Comparison of ENCODE assay signal across 8 cellular contexts in genomic region chr1:17436380-17437174, GRCh38. TPM values are rescaled to one million over a fixed set of nuclear protein-coding genes. Genes with fewer than 3 reads are reported as not detected.
DNase-seq lines count a peak whose midpoint lies in the region; ATAC-seq and TF ChIP-seq lines count a peak whose summit lies in the region.

No MANE protein-coding gene starts in this region.

- no peaks in the 10 kb centered on the region for H3K9me3 Mint-ChIP-seq in activated naive CD4-positive, alpha-beta T cell treated with anti-CD3 and anti-CD28 coated beads, Interleukin-2, amount 50 U/mL, for 24 hours

- no peak for TF ChIP-seq EP300 in transverse colon (IDR thresholded peaks at IDR 0.05; ENCODE audit: low read depth)

- peaks cover 25% of the 10 kb centered on the region for H3K36me3 ChIP-seq in brain microvascular endothelial cell (replicated peaks)
- peaks cover 20% of the 10 kb centered on the region for H3K36me3 ChIP-seq in lower lobe of right lung
- peaks cover 0 to 3% (median 0%) of the 10 kb centered on the region in 4 donors for H3K36me3 ChIP-seq in transverse colon

- intact Hi-C loops in lower lobe of right lung (cut with DNase I) (no loop called here), transverse colon (cut with DNase I; ENCODE audit: low total_unique reads) (no loop called here)

- no peaks in the 10 kb centered on the region for H3K27me3 Mint-ChIP-seq in activated naive CD4-positive, alpha-beta T cell treated with anti-CD3 and anti-CD28 coated beads, Interleukin-2, amount 50 U/mL, for 24 hours

- H3K4me3 ChIP-seq in brain microvascular endothelial cell (ENCODE audit: low read depth, low read length) (peak overlapping the region; percentile 78), lower lobe of right lung (peak overlapping the region; percentile 82), transverse colon (peak overlapping the region in 3 of 4 donors; percentile 59 to 97 (median 72))

- no peaks in the 10 kb centered on the region for H3K27me3 ChIP-seq in brain microvascular endothelial cell (replicated peaks)
- no peaks in the 10 kb centered on the region for H3K27me3 ChIP-seq in lower lobe of right lung (ENCODE audit: low read depth)
- no peaks in the 10 kb centered on the region for H3K27me3 ChIP-seq in transverse colon

- H3K4me3 Mint-ChIP-seq in activated naive CD4-positive, alpha-beta T cell treated with anti-CD3 and anti-CD28 coated beads, Interleukin-2, amount 50 U/mL, for 24 hours: peak overlapping the region; percentile 76

- H3K9me3 ChIP-seq in lower lobe of right lung: no peaks in the 10 kb centered on the region
- no peaks in the 10 kb centered on the region for H3K9me3 ChIP-seq in transverse colon

- no peak for TF ChIP-seq POLR2A in transverse colon (IDR thresholded peaks at IDR 0.05)

- ATAC-seq in lower lobe of right lung (no peak), HG02885 (IDR thresholded peaks at IDR 0.05; ENCODE audit: poor library complexity, unreplicated experiment) (no peak)

- WGBS in transverse colon (ENCODE audit: low coverage in 1 of 2), 2 donors: 53 to 60% methylated on average over 5 to 13 of the region's 13 CpGs

- in situ Hi-C loops in brain microvascular endothelial cell (cut with HindIII; ENCODE audit: low pct_ligation_motif_present, low sequenced_read_pairs) (no loop called here), transverse colon (cut with MboI; ENCODE audit: low pct_ligation_motif_present in 1 of 4, low pct_unique_long_range_greater_than_20kb in 1 of 4, low sequenced_read_pairs in 3 of 4) (no loop called here)

- H3K27ac Mint-ChIP-seq in activated naive CD4-positive, alpha-beta T cell treated with anti-CD3 and anti-CD28 coated beads, Interleukin-2, amount 50 U/mL, for 24 hours: peak overlapping the region; percentile 74

- H3K4me1 Mint-ChIP-seq in activated naive CD4-positive, alpha-beta T cell treated with anti-CD3 and anti-CD28 coated beads, Interleukin-2, amount 50 U/mL, for 24 hours: peaks cover 67% of the 10 kb centered on the region

- peaks cover 35% of the 10 kb centered on the region for H3K4me1 ChIP-seq in lower lobe of right lung
- peaks cover 8 to 56% (median 21%) of the 10 kb centered on the region in 4 donors for H3K4me1 ChIP-seq in transverse colon

- peaks cover 1% of the 10 kb centered on the region for H3K36me3 Mint-ChIP-seq in activated naive CD4-positive, alpha-beta T cell treated with anti-CD3 and anti-CD28 coated beads, Interleukin-2, amount 50 U/mL, for 24 hours

- no peak for DNase-seq in activated naive CD4-positive, alpha-beta T cell treated with anti-CD3 and anti-CD28 coated beads, Interleukin-2, amount 50 U/mL, for 16 hours
- DNase-seq in brain microvascular endothelial cell (no peak), lower lobe of right lung (no peak), transverse colon (no peak), glomerular visceral epithelial cell (ENCODE audit: extremely low spot score) (no peak), NCI-H1694 treated with DMSO at 0.1 percent for 48 hours (lab: John Stamatoyannopoulos, UW) (no peak)

- no peak for TF ChIP-seq CTCF in brain microvascular endothelial cell (IDR thresholded peaks at IDR 0.05; ENCODE audit: low read depth, low read length, missing control alignments)
- TF ChIP-seq CTCF in lower lobe of right lung (IDR thresholded peaks at IDR 0.05): no peak
- TF ChIP-seq CTCF in transverse colon (IDR thresholded peaks at IDR 0.05): no peak

- no peak overlapping the region for H3K27ac ChIP-seq in brain microvascular endothelial cell
- H3K27ac ChIP-seq in lower lobe of right lung: peak overlapping the region; percentile 47
- peak overlapping the region; percentile 84 to 95 (median 90) for H3K27ac ChIP-seq in transverse colon

RNA-seq across cellular contexts. Expression of gene RCC2, which starts 2.9 kb away (rescaled TPM):
- total RNA-seq in lower lobe of right lung: 65.8 TPM
- total RNA-seq in transverse colon: 10 to 100 TPM; 22.0 to 82.2 (median 25.3) TPM
